14 cellular contexts compared by ENCODE assay signal in genomic region chr18:62030091-62030985, GRCh38.
DNase-seq lines count a peak whose midpoint lies in the region; ATAC-seq and TF ChIP-seq lines count a peak whose summit lies in the region.
"Had no signal": no experiment of that assay in that cellular context is flagged by ENCODE, and none has a peak within 500 bp of the region (broad histone marks: within the 10 kb centered on the region; RNA-seq: fewer than 3 reads in every experiment).

No MANE protein-coding gene starts in this region.

- intact Hi-C loops in dorsolateral prefrontal cortex (cut with DNase I) = no loop called here

- H3K27ac Mint-ChIP-seq in mesothelial cell of epicardium = peak overlapping the region; percentile 81
- H3K27ac Mint-ChIP-seq: immature natural killer cell had no signal

- ATAC-seq in GM19324 (IDR thresholded peaks at IDR 0.05; ENCODE audit: low FRiP score, unreplicated experiment) (no peak), GM18868 (IDR thresholded peaks at IDR 0.05; ENCODE audit: unreplicated experiment) (no peak), HG03135 (IDR thresholded peaks at IDR 0.05; ENCODE audit: unreplicated experiment) (no peak)

- peaks cover 3% of the 10 kb centered on the region for H3K36me3 Mint-ChIP-seq in mesothelial cell of epicardium
- H3K36me3 Mint-ChIP-seq: immature natural killer cell had no signal

- no peaks in the 10 kb centered on the region for H3K27me3 Mint-ChIP-seq in mesothelial cell of epicardium (ENCODE audit: low read depth)

- peaks cover 17% of the 10 kb centered on the region for H3K4me1 Mint-ChIP-seq in mesothelial cell of epicardium
- H3K4me1 Mint-ChIP-seq: immature natural killer cell had no signal

- H3K27ac ChIP-seq in dorsolateral prefrontal cortex = no peak overlapping the region

- H3K9me3 Mint-ChIP-seq in mesothelial cell of epicardium = peaks cover 8% of the 10 kb centered on the region

- no peak overlapping the region for H3K4me3 Mint-ChIP-seq in mesothelial cell of epicardium
- H3K4me3 Mint-ChIP-seq: immature natural killer cell had no signal

- DNase-seq in COLO829 (ENCODE audit: low spot score) (peak; percentile 4), NCI-H226 (peak; percentile 1), dedifferentiated amniotic fluid mesenchymal stem cell (ENCODE audit: extremely low spot score) (peak; percentile 73), mesothelial cell of epicardium (ENCODE audit: low spot score in 2 of 2, unreplicated experiment in 2 of 2) (no peak), dorsolateral prefrontal cortex (no peak)
- DNase-seq: activated effector memory CD4-positive, alpha-beta T cell treated with anti-CD3 and anti-CD28 coated beads, Interleukin-2, amount 50 U/mL, for 16 hours; BE2C; DMS53; immature natural killer cell; NCI-H1092; NCI-H345 had no signal

- no peak for TF ChIP-seq CTCF in mesothelial cell of epicardium (IDR thresholded peaks at IDR 0.05; ENCODE audit: unreplicated experiment)
- TF ChIP-seq CTCF in dorsolateral prefrontal cortex (IDR thresholded peaks at IDR 0.05 in 54 of 56, conservative IDR thresholded peaks at IDR 0.05 in 2 of 56; ENCODE audit: low read depth in 1 of 56, partially characterized antibody in 56 of 56) = no peak

- peaks cover 0 to 26% (median 0%) of the 10 kb centered on the region in 45 donors for H3K27me3 ChIP-seq in dorsolateral prefrontal cortex
- H3K27me3 ChIP-seq: BE2C had no signal

- no peak overlapping the region for H3K4me3 ChIP-seq in dorsolateral prefrontal cortex

Comparison
In these comparisons a context has a peak if more than half of its experiments do, and no peak if none do; other contexts are left out.
1. DNase-seq: peak in COLO829 (single experiment), NCI-H226 (single experiment) and dedifferentiated amniotic fluid mesenchymal stem cell (single experiment); none in mesothelial cell of epicardium (0 of 2) and dorsolateral prefrontal cortex (0 of 10).